Comparison of ENCODE assay signal across 15 cellular contexts in genomic region chrX:129347291-129347690, GRCh38.
DNase-seq lines count a peak whose midpoint lies in the region; ATAC-seq, FAIRE-seq and TF ChIP-seq lines count a peak whose summit lies in the region.
"Had no signal": no experiment of that assay in that cellular context is flagged by ENCODE, and none has a peak within 500 bp of the region (broad histone marks: within the 10 kb centered on the region; RNA-seq: fewer than 3 reads in every experiment).

No MANE protein-coding gene starts in this region.

- TF ChIP-seq RAD21 in SK-N-SH (IDR thresholded peaks at IDR 0.05; ENCODE audit: low read length) = no peak

- H4K20me1 ChIP-seq in SK-N-SH (ENCODE audit: insufficient read depth) = no peaks in the 10 kb centered on the region

- no peak overlapping the region for H3K4me2 ChIP-seq in SK-N-SH

- WGBS in SK-N-SH (ENCODE audit: low lambda C conversion rate) = 10% methylated on average over 2 of the region's 2 CpGs

- H3K9me2 ChIP-seq in SK-N-SH = no peaks in the 10 kb centered on the region

- TF ChIP-seq CTCF in SK-N-SH (IDR thresholded peaks at IDR 0.05) = no peak; the same call in 1 of the 2 replicates
- TF ChIP-seq CTCF in WI38 (IDR thresholded peaks at IDR 0.05; ENCODE audit: low read depth, low read length) = peak; percentile 22; the same call in 1 of the 2 replicates
- TF ChIP-seq CTCF in D721Med (IDR thresholded peaks at IDR 0.05; ENCODE audit: insufficient read depth, missing control alignments) = no peak

- no peaks in the 10 kb centered on the region for H3K36me3 ChIP-seq in SK-N-SH (replicated peaks in 1 of 2; ENCODE audit: control insufficient read depth in 1 of 2, insufficient read depth in 2 of 2, low read length in 1 of 2)

- TF ChIP-seq EP300 in SK-N-SH (IDR thresholded peaks at IDR 0.05; ENCODE audit: borderline replicate concordance in 1 of 2, low read depth in 1 of 2, low read length in 1 of 2) = no peak

- CTCF ChIA-PET in SK-N-SH (lab: Yijun Ruan, JAX) = interaction anchor here (1.3 kb wide), 1 partner anchor 20 kb away, joined by 3 read pairs; no protein-coding TSS in a partner anchor

- no peak for FAIRE-seq in D721Med (lab: Jason Lieb, UNC)

- DNase-seq in SK-N-SH = no peak
- DNase-seq in D721Med (ENCODE audit: insufficient read length, low spot score) = no peak
- DNase-seq in mesenteric fat pad (ENCODE audit: low spot score) = no peak
- DNase-seq: 8988T; activated CD4-positive, alpha-beta T cell treated with anti-CD3 and anti-CD28 coated beads for 48 hours; activated T-cell treated with anti-CD3 and anti-CD28 coated beads, Interleukin-2, amount 50 U/mL, for 72 hours; anterior cingulate cortex; dermis blood vessel endothelial cell; occipital lobe; T-helper 17 cell had no signal

- no peaks in the 10 kb centered on the region for H3F3A ChIP-seq in SK-N-SH (replicated peaks; ENCODE audit: insufficient read depth)

- no peak overlapping the region for H2AFZ ChIP-seq in SK-N-SH (ENCODE audit: low read depth)

- H3K27ac ChIP-seq in SK-N-SH (ENCODE audit: low read depth in 2 of 2, low read length in 1 of 2) = no peak overlapping the region

- no peaks in the 10 kb centered on the region for H3K9me3 ChIP-seq in SK-N-SH

- H3K27me3 ChIP-seq in SK-N-SH (ENCODE audit: insufficient read depth) = no peaks in the 10 kb centered on the region

- H3K4me3 ChIP-seq in SK-N-SH (ENCODE audit: low read depth in 2 of 2, low read length in 1 of 2) (no peak overlapping the region), WI38 (ENCODE audit: low read depth, low read length) (no peak overlapping the region)

- no peaks in the 10 kb centered on the region for H3K79me2 ChIP-seq in SK-N-SH (ENCODE audit: insufficient read depth)

- no peaks in the 10 kb centered on the region for H3K4me1 ChIP-seq in SK-N-SH (ENCODE audit: control insufficient read depth in 1 of 2, insufficient read depth in 2 of 2, low read depth in 1 of 2, low read length in 1 of 2)

- H3K9ac ChIP-seq in SK-N-SH = no peak overlapping the region

- POLR2A ChIA-PET in SK-N-SH (lab: Yijun Ruan, JAX) = no interaction called here

- ATAC-seq in SK-N-SH treated with all-trans-retinoic acid at 6 μM for 48 hours (0 out of 3 replicates have a peak, but pooled peaks have one; percentile 41), HG03139 (IDR thresholded peaks at IDR 0.05; ENCODE audit: unreplicated experiment) (peak; percentile 60), GM18517 (IDR thresholded peaks at IDR 0.05; ENCODE audit: unreplicated experiment) (no peak), GM21515 (IDR thresholded peaks at IDR 0.05; ENCODE audit: unreplicated experiment) (no peak)
- ATAC-seq: activated T-cell treated with anti-CD3 and anti-CD28 coated beads, Interleukin-2, amount 50 U/mL, for 72 hours; T-helper 17 cell had no signal

TF ChIP-seq in SK-N-SH treated with all-trans-retinoic acid at 6 μM for 48 hours, 23 proteins besides CTCF, POLR2A, EP300 and RAD21:
- TF ChIP-seq GLIS3 (CRISPR knock-in tag; IDR thresholded peaks at IDR 0.05) = no peak
- no peak for TF ChIP-seq OSR1 (CRISPR knock-in tag; IDR thresholded peaks at IDR 0.05)
- no peak for TF ChIP-seq PPARA (CRISPR knock-in tag; IDR thresholded peaks at IDR 0.05; ENCODE audit: borderline replicate concordance)
- no peak for TF ChIP-seq ZFP3 (CRISPR knock-in tag; IDR thresholded peaks at IDR 0.05)
- no peak for TF ChIP-seq ZNF565 (CRISPR knock-in tag; conservative IDR thresholded peaks at IDR 0.05; ENCODE audit: low read depth)
- no peak for TF ChIP-seq SNAI2 (CRISPR knock-in tag; IDR thresholded peaks at IDR 0.05)
- TF ChIP-seq ESRRG (CRISPR knock-in tag; IDR thresholded peaks at IDR 0.05) = no peak
- no peak for TF ChIP-seq BACH2 (CRISPR knock-in tag; IDR thresholded peaks at IDR 0.05; ENCODE audit: borderline replicate concordance)
- TF ChIP-seq TOX (CRISPR knock-in tag; IDR thresholded peaks at IDR 0.05; ENCODE audit: borderline replicate concordance) = no peak
- no peak for TF ChIP-seq ZFP30 (CRISPR knock-in tag; IDR thresholded peaks at IDR 0.05)
- TF ChIP-seq RARB (CRISPR knock-in tag; IDR thresholded peaks at IDR 0.05) = no peak
- no peak for TF ChIP-seq ARNTL (CRISPR knock-in tag; IDR thresholded peaks at IDR 0.05; ENCODE audit: borderline replicate concordance, low read depth)
TF ChIP-seq in SK-N-SH treated with all-trans-retinoic acid at 6 μM for 48 hours: peak in this region for 0.

TF ChIP-seq in SK-N-SH, 30 proteins besides CTCF, POLR2A, EP300 and RAD21:
- TF ChIP-seq POLR2AphosphoS5 (IDR thresholded peaks at IDR 0.05; ENCODE audit: low read depth, low read length) (no peak), IRF3 (IDR thresholded peaks at IDR 0.05; ENCODE audit: low read depth, low read length) (no peak), GABPA (IDR thresholded peaks at IDR 0.05; ENCODE audit: low read depth) (no peak), ZBTB33 (IDR thresholded peaks at IDR 0.05; ENCODE audit: borderline replicate concordance, low read depth) (no peak), CHD2 (IDR thresholded peaks at IDR 0.05; ENCODE audit: low read length, partially characterized antibody) (no peak), YY1 (IDR thresholded peaks at IDR 0.05; ENCODE audit: low read depth) (no peak), SIN3A (IDR thresholded peaks at IDR 0.05; ENCODE audit: borderline replicate concordance, low read depth, low read length) (no peak), GATA2 (CRISPR knock-in tag; IDR thresholded peaks at IDR 0.05) (no peak), RXRA (IDR thresholded peaks at IDR 0.05; ENCODE audit: borderline replicate concordance, low read depth) (no peak), TCF12 (IDR thresholded peaks at IDR 0.05) (no peak), USF2 (IDR thresholded peaks at IDR 0.05; ENCODE audit: borderline replicate concordance, low read depth, low read length) (no peak)

Comparison
In these comparisons a context has a peak if more than half of its experiments do, and no peak if none do; other contexts are left out.
1. ATAC-seq: peak in SK-N-SH treated with all-trans-retinoic acid at 6 μM for 48 hours (single experiment) and HG03139 (single experiment); none in GM18517 (single experiment) and GM21515 (single experiment).